ENCODE assay signal across 31 cellular contexts in the genomic region with DNA sequence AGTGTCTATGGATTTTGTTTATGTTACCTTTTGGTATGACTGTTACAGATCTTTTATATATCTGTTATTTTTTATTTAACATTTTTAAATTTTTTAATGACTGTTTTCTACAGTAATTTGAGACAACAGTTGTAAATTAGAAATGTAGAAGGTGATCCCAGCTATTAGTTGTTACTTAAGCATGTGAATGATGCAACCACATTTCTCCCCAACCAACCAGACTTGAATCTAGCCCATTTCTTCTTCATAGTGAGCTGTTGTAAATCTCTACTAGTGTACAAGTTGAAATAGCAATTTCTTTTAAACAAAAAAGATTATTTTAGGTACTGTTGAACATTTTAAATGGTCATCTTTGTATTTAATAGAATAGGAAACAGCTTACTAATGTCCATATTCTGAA. TPM values are rescaled to one million over a fixed set of nuclear protein-coding genes. Genes with fewer than 3 reads are reported as not detected.
DNase-seq lines count a peak whose midpoint lies in the region; ATAC-seq, FAIRE-seq and TF ChIP-seq lines count a peak whose summit lies in the region.
"Had no signal": no experiment of that assay in that cellular context is flagged by ENCODE, and none has a peak within 500 bp of the region (broad histone marks: within the 10 kb centered on the region; RNA-seq: fewer than 3 reads in every experiment).

No MANE protein-coding gene starts in this region.

- POLR2A ChIA-PET in AG04449 (lab: Yijun Ruan, JAX) = no interaction called here
- POLR2A ChIA-PET in activated CD4-positive, alpha-beta T cell treated with anti-CD3 and anti-CD28 coated beads for 36 hours (lab: Charles Lee) = no interaction called here

- H3K4me3 Mint-ChIP-seq in T-helper 2 cell treated with Interferon-gamma antibody and Interleukin-4, amounts not matched to agents 5 μg/mL and 100 μg/mL, for 36 hours = no peak overlapping the region
- no peak overlapping the region for H3K4me3 Mint-ChIP-seq in activated CD4-positive, alpha-beta T cell treated with anti-CD3 and anti-CD28 coated beads for 36 hours
- H3K4me3 Mint-ChIP-seq: activated CD4-positive, alpha-beta memory T cell treated with anti-CD3 and anti-CD28 coated beads for 36 hours; activated naive CD4-positive, alpha-beta T cell treated with anti-CD3 and anti-CD28 coated beads for 36 hours; activated T-helper 1 cell treated with anti-CD3 and anti-CD28 coated beads, Interleukin-12 subunit alpha, Interleukin-12 subunit beta, Interleukin-2, Interleukin-4 antibody, amounts not matched to agents 30 ng/mL and 10 ng/mL and 1 ng/mL, durations not matched to agents 14 hours and 24 hours and 36 hours; brain; CD4-positive, alpha-beta memory T cell; nephron had no signal

- peaks cover 43% of the 10 kb centered on the region for H3K36me3 Mint-ChIP-seq in T-helper 2 cell treated with Interferon-gamma antibody and Interleukin-4, amounts not matched to agents 5 μg/mL and 100 μg/mL, for 36 hours (ENCODE audit: low read depth)
- H3K36me3 Mint-ChIP-seq in activated CD4-positive, alpha-beta T cell treated with anti-CD3 and anti-CD28 coated beads for 36 hours (ENCODE audit: low read depth) = peaks cover 24% of the 10 kb centered on the region

- peaks cover 14% of the 10 kb centered on the region for H3K4me1 Mint-ChIP-seq in T-helper 2 cell treated with Interferon-gamma antibody and Interleukin-4, amounts not matched to agents 5 μg/mL and 100 μg/mL, for 36 hours (ENCODE audit: low read depth)
- H3K4me1 Mint-ChIP-seq in activated CD4-positive, alpha-beta T cell treated with anti-CD3 and anti-CD28 coated beads for 36 hours = peaks cover 19% of the 10 kb centered on the region
- H3K4me1 Mint-ChIP-seq: brain had no signal

- H3K27ac Mint-ChIP-seq in T-helper 2 cell treated with Interferon-gamma antibody and Interleukin-4, amounts not matched to agents 5 μg/mL and 100 μg/mL, for 36 hours = no peak overlapping the region
- H3K27ac Mint-ChIP-seq in activated CD4-positive, alpha-beta T cell treated with anti-CD3 and anti-CD28 coated beads for 36 hours = no peak overlapping the region
- H3K27ac Mint-ChIP-seq: activated CD4-positive, alpha-beta memory T cell treated with anti-CD3 and anti-CD28 coated beads for 36 hours; activated naive CD4-positive, alpha-beta T cell treated with anti-CD3 and anti-CD28 coated beads for 36 hours; activated T-helper 1 cell treated with anti-CD3 and anti-CD28 coated beads, Interleukin-12 subunit alpha, Interleukin-12 subunit beta, Interleukin-2, Interleukin-4 antibody, amounts not matched to agents 30 ng/mL and 10 ng/mL and 1 ng/mL, durations not matched to agents 14 hours and 24 hours and 36 hours; brain; CD4-positive, alpha-beta memory T cell; nephron had no signal

- CTCF ChIA-PET in AG04449 (lab: Yijun Ruan, JAX) = interaction anchor here (0.9 to 1.4 kb wide), 2 partner anchors 10 to 15 kb away, joined by 3 read pairs; no protein-coding TSS in a partner anchor
- CTCF ChIA-PET in activated CD4-positive, alpha-beta T cell treated with anti-CD3 and anti-CD28 coated beads for 36 hours (lab: Charles Lee) = interaction anchor here (0.9 to 1.7 kb wide), 4 partner anchors 9 to 224 kb away, joined by 3 to 7 read pairs (median 4); no protein-coding TSS in a partner anchor

- H3K9me3 Mint-ChIP-seq in T-helper 2 cell treated with Interferon-gamma antibody and Interleukin-4, amounts not matched to agents 5 μg/mL and 100 μg/mL, for 36 hours = peaks cover 17% of the 10 kb centered on the region
- H3K9me3 Mint-ChIP-seq in activated CD4-positive, alpha-beta T cell treated with anti-CD3 and anti-CD28 coated beads for 36 hours (ENCODE audit: low read depth) = peaks cover 6% of the 10 kb centered on the region

- no peaks in the 10 kb centered on the region for H3K27me3 Mint-ChIP-seq in T-helper 2 cell treated with Interferon-gamma antibody and Interleukin-4, amounts not matched to agents 5 μg/mL and 100 μg/mL, for 36 hours (ENCODE audit: low read depth)
- H3K27me3 Mint-ChIP-seq in activated CD4-positive, alpha-beta T cell treated with anti-CD3 and anti-CD28 coated beads for 36 hours = no peaks in the 10 kb centered on the region
- H3K27me3 Mint-ChIP-seq: activated CD4-positive, alpha-beta memory T cell treated with anti-CD3 and anti-CD28 coated beads for 36 hours; brain; CD4-positive, alpha-beta memory T cell had no signal

- intact Hi-C loops in activated CD4-positive, alpha-beta T cell treated with anti-CD3 and anti-CD28 coated beads for 36 hours (cut with DNase I, micrococcal nuclease) = no loop called here

- TF ChIP-seq CTCF in AG04449 (IDR thresholded peaks at IDR 0.05; ENCODE audit: insufficient read depth, low read length, missing control alignments) (no peak), choroid plexus epithelial cell (conservative IDR thresholded peaks at IDR 0.05; ENCODE audit: low read depth, low read length) (no peak)

- FAIRE-seq in H54 (lab: Jason Lieb, UNC) (peak; percentile 83), frontal cortex (lab: Jason Lieb, UNC) (peak; percentile 72)
- FAIRE-seq: D721Med, endothelial cell of umbilical vein had no signal

- no peak for TF ChIP-seq POLR2A in H54 (IDR thresholded peaks at IDR 0.05; ENCODE audit: low read depth, low read length)

- H3K4me3 ChIP-seq in AG04449 (ENCODE audit: low read depth, low read length) (no peak overlapping the region), choroid plexus epithelial cell (ENCODE audit: low read depth, low read length) (no peak overlapping the region)
- H3K4me3 ChIP-seq: adrenal gland, lung, mucosa of descending colon, upper lobe of left lung had no signal

- no peak for ATAC-seq in activated CD4-positive, alpha-beta T cell treated with anti-CD3 and anti-CD28 coated beads for 36 hours
- no peak for ATAC-seq in GM18870 (IDR thresholded peaks at IDR 0.05; ENCODE audit: unreplicated experiment)
- ATAC-seq: foreskin keratinocyte, mucosa of descending colon had no signal

- peak; percentile 26 for DNase-seq in AG04449 (ENCODE audit: low read depth, low spot score)
- DNase-seq in H54 (ENCODE audit: insufficient read length, low spot score) = no peak
- DNase-seq in choroid plexus epithelial cell (ENCODE audit: low read depth) = peak; percentile 50
- no peak for DNase-seq in frontal cortex (ENCODE audit: low spot score in 2 of 2)
- no peak for DNase-seq in HPDE6-E6E7 (ENCODE audit: extremely low spot score)
- DNase-seq in T-helper 2 cell treated with Interferon-gamma antibody and Interleukin-4, amounts not matched to agents 5 μg/mL and 100 μg/mL, for 36 hours (ENCODE audit: low spot score) = no peak
- no peak for DNase-seq in activated CD4-positive, alpha-beta T cell treated with anti-CD3 and anti-CD28 coated beads for 36 hours
- DNase-seq: activated CD4-positive, alpha-beta memory T cell treated with anti-CD3 and anti-CD28 coated beads for 36 hours; activated CD4-positive, CD25-positive, alpha-beta regulatory T cell treated with anti-CD3 and anti-CD28 coated beads, Interleukin-2, amount 50 U/mL, for 72 hours; activated CD8-positive, alpha-beta memory T cell treated with anti-CD3 and anti-CD28 coated beads, Interleukin-2, amount 50 U/mL, for 4 hours; activated naive CD4-positive, alpha-beta T cell treated with anti-CD3 and anti-CD28 coated beads for 36 hours; adrenal gland; CD4-positive, alpha-beta memory T cell; H7; KBM-7; kidney glomerular epithelial cell; mucosa of descending colon; NCI-H1930; NCI-H526 treated with DMSO at 0.1 percent for 48 hours; Right ventricle myocardium superior; stimulated activated naive CD4-positive, alpha-beta T cell; T-helper 2 cell; upper lobe of left lung had no signal

RNA-seq across cellular contexts. Expression of a gene that starts 18.0 kb away (rescaled TPM):
- 46.5 TPM for total RNA-seq in frontal cortex
- total RNA-seq in activated CD4-positive, alpha-beta T cell treated with anti-CD3 and anti-CD28 coated beads for 36 hours = 10 to 100 TPM; 21.6 to 25.3 TPM

Comparison
In these comparisons a context has a peak if more than half of its experiments do, and no peak if none do; other contexts are left out.
1. DNase-seq: peak in AG04449 (single experiment) and choroid plexus epithelial cell (single experiment); none in H54 (single experiment), frontal cortex (0 of 2), HPDE6-E6E7 (single experiment), T-helper 2 cell treated with Interferon-gamma antibody and Interleukin-4, amounts not matched to agents 5 μg/mL and 100 μg/mL, for 36 hours (single experiment) and activated CD4-positive, alpha-beta T cell treated with anti-CD3 and anti-CD28 coated beads for 36 hours (single experiment).